In the genomic region with DNA sequence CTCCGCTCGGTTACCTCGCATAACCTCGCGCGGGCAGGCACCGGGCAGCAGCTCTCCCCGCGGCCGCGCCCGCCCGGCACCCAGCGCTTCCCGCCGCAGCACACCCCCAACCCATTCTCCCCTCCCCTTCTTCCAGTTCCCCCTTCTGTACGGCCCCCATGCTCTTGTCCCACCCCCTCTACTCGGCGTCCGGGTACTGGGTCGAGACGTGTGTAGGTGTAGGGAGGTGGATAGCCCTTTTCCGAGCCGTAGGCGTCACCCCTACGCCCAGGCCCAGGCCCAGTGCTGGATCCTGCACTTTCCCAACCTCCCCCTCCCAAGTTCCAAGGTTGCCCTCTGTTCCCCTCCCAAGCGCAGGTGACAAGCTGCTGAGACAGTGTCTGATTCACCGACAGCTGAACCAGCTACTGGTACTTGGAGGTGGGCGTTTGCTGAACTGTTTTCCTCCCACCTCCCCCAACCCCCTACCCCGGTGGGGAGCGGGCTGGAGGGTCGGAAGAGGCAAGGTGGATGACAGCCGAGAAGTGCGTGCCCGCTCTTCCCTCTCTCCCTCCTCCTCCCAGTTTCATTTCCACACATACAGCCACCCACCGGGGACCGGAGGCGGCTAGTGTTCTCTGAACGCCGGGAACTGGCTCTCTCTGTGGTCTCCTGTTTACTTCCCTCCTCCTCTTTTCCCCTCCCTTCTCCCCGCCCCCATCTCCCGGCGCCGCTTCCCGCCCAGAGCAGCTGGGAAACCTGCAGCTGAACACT, we compare ENCODE assay signal across 8 cellular contexts. TPM values are rescaled to one million over a fixed set of nuclear protein-coding genes. Genes with fewer than 3 reads are reported as not detected.
DNase-seq lines count a peak whose midpoint lies in the region; ATAC-seq and TF ChIP-seq lines count a peak whose summit lies in the region.

No MANE protein-coding gene starts in this region.

- DNase-seq in DMS53 treated with DMSO at 0.1 percent for 48 hours (lab: John Stamatoyannopoulos, UW; ENCODE audit: unreplicated experiment): peak; percentile 62
- peak; percentile 96 for DNase-seq in LHCN-M2 (ENCODE audit: low read depth)
- DNase-seq in SHP77 (lab: John Stamatoyannopoulos, UW): peak; percentile 68 to 76
- peak; percentile 90 to 98 (median 94) for DNase-seq in adrenal gland
- peak; percentile 95 to 97 (median 96) for DNase-seq in heart left ventricle
- peak in 1 of 2 donors; percentile 99 for DNase-seq in vagina (ENCODE audit: extremely low spot score in 2 of 2)

- H3K79me2 ChIP-seq in parathyroid adenoma: no peaks in the 10 kb centered on the region

- H3K27ac ChIP-seq in adrenal gland (peak overlapping the region; percentile 99 to 100 (median 100)), heart left ventricle (peak overlapping the region; percentile 98 to 100 (median 100)), parathyroid adenoma (peak overlapping the region; percentile 100), vagina (peak overlapping the region; percentile 100)

- H3K4me1 ChIP-seq in adrenal gland (replicated peaks in 1 of 2) (peaks cover 31 to 51% of the 10 kb centered on the region in 2 donors), heart left ventricle (peaks cover 20 to 60% (median 45%) of the 10 kb centered on the region in 12 donors), parathyroid adenoma (peaks cover 15% of the 10 kb centered on the region), vagina (peaks cover 46% of the 10 kb centered on the region)

- TF ChIP-seq CTCF in adrenal gland (IDR thresholded peaks at IDR 0.05) (peak in 1 of 6 experiments; percentile 2), heart left ventricle (IDR thresholded peaks at IDR 0.05) (no peak), parathyroid adenoma (IDR thresholded peaks at IDR 0.05) (no peak), vagina (IDR thresholded peaks at IDR 0.05) (no peak)

- no peaks in the 10 kb centered on the region for H3K36me3 ChIP-seq in adrenal gland (replicated peaks in 1 of 2)
- H3K36me3 ChIP-seq in heart left ventricle: no peaks in the 10 kb centered on the region
- H3K36me3 ChIP-seq in parathyroid adenoma (ENCODE audit: control insufficient read depth, insufficient read depth, low read length): no peaks in the 10 kb centered on the region
- H3K36me3 ChIP-seq in vagina: no peaks in the 10 kb centered on the region

- WGBS in adrenal gland, 4 donors: 0 to 1% (median 0%) methylated on average over 35 to 45 of the region's 45 CpGs
- WGBS in heart left ventricle, 4 donors: 0 to 1% (median 1%) methylated on average over 28 to 45 of the region's 45 CpGs

- H3K9me3 ChIP-seq in adrenal gland (replicated peaks in 1 of 3): no peaks in the 10 kb centered on the region
- no peaks in the 10 kb centered on the region for H3K9me3 ChIP-seq in heart left ventricle
- no peaks in the 10 kb centered on the region for H3K9me3 ChIP-seq in parathyroid adenoma (ENCODE audit: control insufficient read depth, low read length)
- no peaks in the 10 kb centered on the region for H3K9me3 ChIP-seq in vagina

- peak in 1 of 2 donors; percentile 77 for TF ChIP-seq POLR2A in adrenal gland (IDR thresholded peaks at IDR 0.05)
- peak in 1 of 2 donors; percentile 78 for TF ChIP-seq POLR2A in heart left ventricle (IDR thresholded peaks at IDR 0.05)
- peak in 1 of 2 donors; percentile 74 for TF ChIP-seq POLR2A in vagina (IDR thresholded peaks at IDR 0.05)

- peak overlapping the region; percentile 97 for H3K9ac ChIP-seq in parathyroid adenoma

- intact Hi-C loops in adrenal gland (cut with DNase I): loop anchor here in 1 of 2 donors (5.0 kb wide), 1 partner anchor 62 kb away; no protein-coding TSS in a partner anchor
- intact Hi-C loops in heart left ventricle (cut with DNase I): loop anchor here in 9 of 10 donors (1.0 to 5.0 kb wide), 10 partner anchors 8 to 180 kb away; no protein-coding TSS in a partner anchor
- intact Hi-C loops in vagina (cut with DNase I): loop anchor here (1.0 to 2.0 kb wide), 2 partner anchors 60 to 180 kb away; no protein-coding TSS in a partner anchor

- peak overlapping the region; percentile 68 for H2AFZ ChIP-seq in parathyroid adenoma

- H3K27me3 ChIP-seq in adrenal gland: no peaks in the 10 kb centered on the region
- H3K27me3 ChIP-seq in heart left ventricle: no peaks in the 10 kb centered on the region
- H3K27me3 ChIP-seq in parathyroid adenoma (ENCODE audit: control insufficient read depth, insufficient read depth, low read length): no peaks in the 10 kb centered on the region
- H3K27me3 ChIP-seq in vagina: no peaks in the 10 kb centered on the region

- ATAC-seq in GM21576 (IDR thresholded peaks at IDR 0.05; ENCODE audit: unreplicated experiment) (peak; percentile 12), heart left ventricle (peak; percentile 51 to 68 (median 56))

- peak overlapping the region; percentile 99 for H3K4me2 ChIP-seq in parathyroid adenoma (ENCODE audit: low read length)

- H3K4me3 ChIP-seq in adrenal gland: peak overlapping the region in 3 of 4 donors; percentile 33 to 71 (median 70)
- peak overlapping the region; percentile 9 to 81 (median 58) for H3K4me3 ChIP-seq in heart left ventricle
- H3K4me3 ChIP-seq in parathyroid adenoma (ENCODE audit: low read depth, low read length): peak overlapping the region; percentile 79
- peak overlapping the region; percentile 56 to 71 for H3K4me3 ChIP-seq in vagina

RNA-seq across cellular contexts. Expression of a gene that starts 6.0 kb away (rescaled TPM):
- total RNA-seq in LHCN-M2 (2014; rRNA removed) (23.5 and 36.5 TPM in 2 replicates), adrenal gland (10 to 100 TPM; 34.3 to 80.7 (median 45.3) TPM), heart left ventricle (10 to 100 TPM; 28.7 to 74.8 (median 46.0) TPM), vagina (98.5 TPM)
- 4.8 TPM for polyA plus RNA-seq in LHCN-M2 (2012)
- polyA plus RNA-seq in adrenal gland (10 to 100 TPM; 16.8 to 34.1 (median 17.1) TPM), heart left ventricle (10 to 100 TPM; 25.8 to 53.6 TPM)
